ENCODE assay signal across 1 cellular context in the genomic region with DNA sequence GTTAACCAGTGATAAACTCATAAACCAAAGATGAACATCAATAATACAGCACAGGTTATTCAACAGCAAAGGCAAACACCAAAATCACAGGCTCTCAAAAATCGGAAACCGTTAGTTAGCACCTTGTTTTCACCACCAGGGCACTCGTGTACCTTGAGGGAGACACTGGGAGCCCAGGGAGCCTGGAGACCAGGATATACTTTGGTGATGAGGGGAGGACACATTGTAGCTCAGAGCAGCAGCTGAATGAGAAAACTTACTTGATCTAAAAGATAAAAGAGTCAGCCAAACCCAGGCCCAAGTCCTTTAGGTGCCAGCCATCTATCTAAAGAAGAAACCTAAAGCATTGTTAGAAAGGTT.
TF ChIP-seq lines count a peak whose summit lies in the region.

No MANE protein-coding gene starts in this region.

TF ChIP-seq in H1, 55 proteins besides CTCF, POLR2A, EP300 and RAD21:
- TF ChIP-seq SP2 (IDR thresholded peaks at IDR 0.05; ENCODE audit: low read length) (no peak), GABPA (IDR thresholded peaks at IDR 0.05; ENCODE audit: borderline replicate concordance, insufficient read depth, low read length) (no peak), SAP30 (IDR thresholded peaks at IDR 0.05; ENCODE audit: insufficient read depth, insufficient replicate concordance, low read length) (no peak), SRF (IDR thresholded peaks at IDR 0.05; ENCODE audit: low read depth, low read length) (no peak), RXRA (IDR thresholded peaks at IDR 0.05; ENCODE audit: insufficient read depth, low read depth, low read length) (no peak), ZNF274 (IDR thresholded peaks at IDR 0.05; ENCODE audit: borderline replicate concordance, extremely low read depth, low read length) (no peak), POLR2AphosphoS5 (IDR thresholded peaks at IDR 0.05; ENCODE audit: low read depth, low read length) (no peak), RBBP5 (IDR thresholded peaks at IDR 0.05; ENCODE audit: borderline replicate concordance, low read depth, low read length) (no peak), FOSL1 (IDR thresholded peaks at IDR 0.05; ENCODE audit: insufficient read depth, low read depth, low read length) (no peak), BRCA1 (IDR thresholded peaks at IDR 0.05; ENCODE audit: low read depth, low read length) (no peak), KDM5A (IDR thresholded peaks at IDR 0.05; ENCODE audit: low read length) (no peak), JUN (IDR thresholded peaks at IDR 0.05; ENCODE audit: low read depth, low read length) (no peak), POU5F1 (IDR thresholded peaks at IDR 0.05; ENCODE audit: low read depth, low read length) (no peak), KDM4A (IDR thresholded peaks at IDR 0.05; ENCODE audit: low read depth, low read length, severe bottlenecking) (no peak), SUZ12 (IDR thresholded peaks at IDR 0.05; ENCODE audit: low read length) (no peak), BACH1 (IDR thresholded peaks at IDR 0.05; ENCODE audit: low read length) (no peak)
- TF ChIP-seq, protein P1, sequence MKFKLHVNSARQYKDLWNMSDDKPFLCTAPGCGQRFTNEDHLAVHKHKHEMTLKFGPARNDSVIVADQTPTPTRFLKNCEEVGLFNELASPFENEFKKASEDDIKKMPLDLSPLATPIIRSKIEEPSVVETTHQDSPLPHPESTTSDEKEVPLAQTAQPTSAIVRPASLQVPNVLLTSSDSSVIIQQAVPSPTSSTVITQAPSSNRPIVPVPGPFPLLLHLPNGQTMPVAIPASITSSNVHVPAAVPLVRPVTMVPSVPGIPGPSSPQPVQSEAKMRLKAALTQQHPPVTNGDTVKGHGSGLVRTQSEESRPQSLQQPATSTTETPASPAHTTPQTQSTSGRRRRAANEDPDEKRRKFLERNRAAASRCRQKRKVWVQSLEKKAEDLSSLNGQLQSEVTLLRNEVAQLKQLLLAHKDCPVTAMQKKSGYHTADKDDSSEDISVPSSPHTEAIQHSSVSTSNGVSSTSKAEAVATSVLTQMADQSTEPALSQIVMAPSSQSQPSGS (IDR thresholded peaks at IDR 0.05; ENCODE audit: low read length) = no peak
- TF ChIP-seq, protein P2, sequence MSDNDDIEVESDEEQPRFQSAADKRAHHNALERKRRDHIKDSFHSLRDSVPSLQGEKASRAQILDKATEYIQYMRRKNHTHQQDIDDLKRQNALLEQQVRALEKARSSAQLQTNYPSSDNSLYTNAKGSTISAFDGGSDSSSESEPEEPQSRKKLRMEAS (IDR thresholded peaks at IDR 0.05) = no peak
- TF ChIP-seq, protein P3, sequence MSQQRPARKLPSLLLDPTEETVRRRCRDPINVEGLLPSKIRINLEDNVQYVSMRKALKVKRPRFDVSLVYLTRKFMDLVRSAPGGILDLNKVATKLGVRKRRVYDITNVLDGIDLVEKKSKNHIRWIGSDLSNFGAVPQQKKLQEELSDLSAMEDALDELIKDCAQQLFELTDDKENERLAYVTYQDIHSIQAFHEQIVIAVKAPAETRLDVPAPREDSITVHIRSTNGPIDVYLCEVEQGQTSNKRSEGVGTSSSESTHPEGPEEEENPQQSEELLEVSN (IDR thresholded peaks at IDR 0.05) = no peak
- TF ChIP-seq, protein P4, sequence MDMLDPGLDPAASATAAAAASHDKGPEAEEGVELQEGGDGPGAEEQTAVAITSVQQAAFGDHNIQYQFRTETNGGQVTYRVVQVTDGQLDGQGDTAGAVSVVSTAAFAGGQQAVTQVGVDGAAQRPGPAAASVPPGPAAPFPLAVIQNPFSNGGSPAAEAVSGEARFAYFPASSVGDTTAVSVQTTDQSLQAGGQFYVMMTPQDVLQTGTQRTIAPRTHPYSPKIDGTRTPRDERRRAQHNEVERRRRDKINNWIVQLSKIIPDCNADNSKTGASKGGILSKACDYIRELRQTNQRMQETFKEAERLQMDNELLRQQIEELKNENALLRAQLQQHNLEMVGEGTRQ (IDR thresholded peaks at IDR 0.05; ENCODE audit: low read length) = no peak
